ENCODE assay signal across 8 cellular contexts in genomic region chrX:47854474-47854873, GRCh38. TPM values are rescaled to one million over a fixed set of nuclear protein-coding genes. Genes with fewer than 3 reads are reported as not detected.
A peak's percentile ranks its signal among the peaks of the same experiment; 100 is the strongest.
DNase-seq lines count a peak whose midpoint lies in the region; ATAC-seq and TF ChIP-seq lines count a peak whose summit lies in the region.

No MANE protein-coding gene starts in this region.

- H3K79me2 ChIP-seq in H9 (ENCODE audit: insufficient read depth, low read length), result no peaks in the 10 kb centered on the region

- H3T11ph ChIP-seq in H9 (ENCODE audit: low read length), result no peak overlapping the region

- H2BK5ac ChIP-seq in H9 (ENCODE audit: insufficient read length, low read length), result no peak overlapping the region
- no peak overlapping the region for H2BK5ac ChIP-seq in neuronal stem cell (ENCODE audit: low read length)

- H2AFZ ChIP-seq in H9 (ENCODE audit: low read length), result no peak overlapping the region
- no peak overlapping the region for H2AFZ ChIP-seq in neuronal stem cell (ENCODE audit: low read length)

- H4K20me1 ChIP-seq in H9 (ENCODE audit: control insufficient read depth, insufficient read depth, insufficient read length), result no peaks in the 10 kb centered on the region

- H3K18ac ChIP-seq in H9 (ENCODE audit: insufficient read length, low read depth, low read length), result no peak overlapping the region
- no peak overlapping the region for H3K18ac ChIP-seq in neuronal stem cell (ENCODE audit: low read length)

- no peak overlapping the region for H3K9ac ChIP-seq in H9 (ENCODE audit: extremely low read depth, insufficient read length, low read length)
- no peak overlapping the region for H3K9ac ChIP-seq in neuronal stem cell (ENCODE audit: low read depth, low read length, poor library complexity)

- no peak overlapping the region for H3K56ac ChIP-seq in H9 (ENCODE audit: insufficient read length, low read depth, low read length)

- H3K36me3 ChIP-seq in cardiac muscle cell, result peaks cover 4% of the 10 kb centered on the region
- H3K36me3 ChIP-seq in neuronal stem cell (replicated peaks in 1 of 2; ENCODE audit: control insufficient read depth in 2 of 2, insufficient read depth in 2 of 2, low read length in 2 of 2), result peaks cover 0 to 14% of the 10 kb centered on the region in 2 donors

- H4K8ac ChIP-seq in H9 (replicated peaks; ENCODE audit: insufficient read length, low read depth, low read length) (no peak overlapping the region), neuronal stem cell (ENCODE audit: low read depth, low read length) (no peak overlapping the region)

- no peaks in the 10 kb centered on the region for H3K79me1 ChIP-seq in H9 (ENCODE audit: insufficient read depth, low read depth, low read length, poor library complexity, severe bottlenecking)
- no peaks in the 10 kb centered on the region for H3K79me1 ChIP-seq in neuronal stem cell (ENCODE audit: low read depth, low read length)

- peaks cover 62 to 66% of the 10 kb centered on the region in 2 experiments for H3K9me3 Mint-ChIP-seq in H9

- H3K4ac ChIP-seq in H9 (ENCODE audit: low read depth, low read length), result no peak overlapping the region
- H3K4ac ChIP-seq in neuronal stem cell (ENCODE audit: low read length), result no peak overlapping the region

- POLR2A ChIA-PET in AG04450 (lab: Yijun Ruan, JAX), result no interaction called here

- H3K4me2 ChIP-seq in H9 (ENCODE audit: insufficient read depth, insufficient read length, low read length) (no peak overlapping the region), neuronal stem cell (ENCODE audit: insufficient read depth, low read length, poor library complexity, severe bottlenecking) (no peak overlapping the region)

- H3K14ac ChIP-seq in H9 (ENCODE audit: insufficient read depth, low read length) (no peak overlapping the region), neuronal stem cell (ENCODE audit: low read length) (no peak overlapping the region)

- H3K23ac ChIP-seq in H9 (ENCODE audit: insufficient read length, low read depth, low read length) (no peak overlapping the region), neuronal stem cell (ENCODE audit: low read depth, low read length, poor library complexity) (no peak overlapping the region)

- H2BK120ac ChIP-seq in H9 (ENCODE audit: low read depth, low read length, poor library complexity, severe bottlenecking), result no peak overlapping the region
- H2BK120ac ChIP-seq in neuronal stem cell (ENCODE audit: low read depth, low read length), result no peak overlapping the region

- no CpG with 5 or more reads among the region's 10 CpGs for WGBS in H9 (ENCODE audit: extremely low coverage, insufficient read length, low lambda C conversion rate)
- WGBS in neuronal stem cell (ENCODE audit: extremely low coverage in 2 of 2, insufficient read length in 2 of 2, insufficient replicate concordance in 1 of 2), 2 donors, result no CpG with 5 or more reads among the region's 10 CpGs

- H2AK5ac ChIP-seq in H9 (ENCODE audit: insufficient read length, low read length), result no peak overlapping the region
- no peak overlapping the region for H2AK5ac ChIP-seq in neuronal stem cell (ENCODE audit: low read depth, low read length)

- no peak overlapping the region for H3K27ac Mint-ChIP-seq in H9

- H3K23me2 ChIP-seq in H9 (ENCODE audit: insufficient read length, low read depth, low read length, poor library complexity, severe bottlenecking), result no peaks in the 10 kb centered on the region

- H3K27ac ChIP-seq in AG04450 (ENCODE audit: low read depth, low read length), result no peak overlapping the region
- H3K27ac ChIP-seq in H9 (ENCODE audit: insufficient read length, low read depth, low read length), result no peak overlapping the region
- H3K27ac ChIP-seq in cardiac muscle cell, result no peak overlapping the region
- no peak overlapping the region for H3K27ac ChIP-seq in neuronal stem cell (replicated peaks; ENCODE audit: low read length)

- ATAC-seq in activated CD4-positive, CD25-positive, alpha-beta regulatory T cell treated with anti-CD3 and anti-CD28 coated beads, Interleukin-2, amount 50 U/mL, for 24 hours, result no peak

- H3K36me3 Mint-ChIP-seq in H9 (ENCODE audit: insufficient read depth in 1 of 3, low read depth in 3 of 3), result peaks cover 4 to 18% (median 9%) of the 10 kb centered on the region in 3 experiments; a peak in 6 of 7 replicates

- H3K27me3 Mint-ChIP-seq in H9 (ENCODE audit: low read depth), result no peaks in the 10 kb centered on the region

- TF ChIP-seq CTCF in AG04450 (IDR thresholded peaks at IDR 0.05; ENCODE audit: low read depth, low read length) (peak; percentile 49), H9 (conservative IDR thresholded peaks at IDR 0.05) (peak; percentile 62), cardiac muscle cell (IDR thresholded peaks at IDR 0.05; ENCODE audit: low read depth, low read length) (peak; percentile 47)

- no peaks in the 10 kb centered on the region for H3K4me1 ChIP-seq in H9 (ENCODE audit: insufficient read depth, low read length)
- no peaks in the 10 kb centered on the region for H3K4me1 ChIP-seq in cardiac muscle cell (ENCODE audit: low read depth)
- H3K4me1 ChIP-seq in neuronal stem cell (ENCODE audit: control insufficient read depth in 2 of 2, insufficient read depth in 1 of 2, low read depth in 1 of 2, low read length in 2 of 2), result no peaks in the 10 kb centered on the region

- H3K4me3 Mint-ChIP-seq in H9, result no peak overlapping the region

- no peaks in the 10 kb centered on the region for H3K4me1 Mint-ChIP-seq in H9

- H3K9me3 ChIP-seq in AG04450 (ENCODE audit: control insufficient read depth, insufficient read depth, low read length), result no peaks in the 10 kb centered on the region
- peaks cover 10% of the 10 kb centered on the region for H3K9me3 ChIP-seq in H9 (ENCODE audit: control insufficient read depth, low read depth, low read length)
- no peaks in the 10 kb centered on the region for H3K9me3 ChIP-seq in cardiac muscle cell (ENCODE audit: low read depth)
- no peaks in the 10 kb centered on the region for H3K9me3 ChIP-seq in neuronal stem cell (replicated peaks in 1 of 2; ENCODE audit: control insufficient read depth in 2 of 2, insufficient read depth in 1 of 2, low read depth in 1 of 2, low read length in 2 of 2)

- H2BK12ac ChIP-seq in H9 (ENCODE audit: insufficient read length, low read depth, low read length) (no peak overlapping the region), neuronal stem cell (ENCODE audit: low read length) (no peak overlapping the region)

- H4K91ac ChIP-seq in H9 (ENCODE audit: insufficient read length, low read depth, low read length) (no peak overlapping the region), neuronal stem cell (ENCODE audit: low read depth, low read length, poor library complexity) (no peak overlapping the region)

- CTCF ChIA-PET in AG04450 (lab: Charles Lee), result interaction anchor here (0.6 to 2.8 kb wide), 6 partner anchors 9 to 640 kb away, joined by 3 to 26 read pairs (median 4); no protein-coding TSS in a partner anchor

- H3K27me3 ChIP-seq in AG04450 (ENCODE audit: control insufficient read depth, insufficient read depth, low read length) (no peaks in the 10 kb centered on the region), H9 (ENCODE audit: insufficient read depth, low read length) (no peaks in the 10 kb centered on the region), cardiac muscle cell (no peaks in the 10 kb centered on the region), neuronal stem cell (ENCODE audit: control insufficient read depth in 3 of 3, insufficient read depth in 3 of 3, low read depth in 1 of 3, low read length in 3 of 3) (no peaks in the 10 kb centered on the region)

- H2BK15ac ChIP-seq in H9 (ENCODE audit: low read depth, low read length) (no peak overlapping the region), neuronal stem cell (ENCODE audit: low read length) (no peak overlapping the region)

- no peak for DNase-seq in AG04450 (ENCODE audit: low read depth, low spot score)
- peak; percentile 34 for DNase-seq in H9
- peak; percentile 18 to 26 for DNase-seq in activated CD4-positive, alpha-beta T cell treated with anti-CD3 and anti-CD28 coated beads, Interleukin-2, amount 50 U/mL, for 4 hours
- peak; percentile 32 to 50 for DNase-seq in cardiac muscle cell (ENCODE audit: low read depth in 1 of 2, low spot score in 1 of 2)
- DNase-seq in stimulated activated CD4-positive, alpha-beta T cell treated with anti-CD3 and anti-CD28 coated beads, Interleukin-2, amount 100 ng/mL, for 4 hours (ENCODE audit: low read depth), result peak; percentile 7
- DNase-seq in neuronal stem cell (ENCODE audit: low spot score), result no peak
- no peak for DNase-seq in NOMO-1 (lab: John Stamatoyannopoulos, UW; ENCODE audit: unreplicated experiment in 2 of 2)

- H4K5ac ChIP-seq in H9 (ENCODE audit: insufficient read length, low read depth, low read length), result no peak overlapping the region

- no peak overlapping the region for H3K4me3 ChIP-seq in AG04450 (ENCODE audit: low read depth, low read length)
- no peak overlapping the region for H3K4me3 ChIP-seq in cardiac muscle cell
- H3K4me3 ChIP-seq in neuronal stem cell (ENCODE audit: low read length in 2 of 2), result no peak overlapping the region

- H2BK20ac ChIP-seq in H9 (ENCODE audit: low read depth, low read length, poor library complexity, severe bottlenecking), result no peak overlapping the region

RNA-seq across cellular contexts. Expression of gene ZNF81, which starts 17.8 kb away (rescaled TPM):
- 4.6 and 4.7 TPM in 2 replicates for polyA plus RNA-seq in AG04450 (2011; rRNA removed)
- polyA minus RNA-seq in AG04450 (2011; rRNA and poly(A)+ RNA removed), result 14.5 and 26.0 TPM in 2 replicates
- 8.9 and 11.0 TPM in 2 replicates for total RNA-seq in H9 (2021)
- 4.3 and 12.7 TPM in 2 replicates for total RNA-seq in cardiac muscle cell
- polyA plus RNA-seq in cardiac muscle cell, result 6.9 and 7.3 TPM in 2 replicates
- polyA plus RNA-seq in neuronal stem cell (2013, experiment 1 of 2), result 3.8 TPM
- polyA plus RNA-seq in neuronal stem cell (2013, experiment 2 of 2), result 4.3 TPM

Comparison
In these comparisons a context has a peak if more than half of its experiments do, and no peak if none do; other contexts are left out.
1. DNase-seq: peak in H9 (single experiment), activated CD4-positive, alpha-beta T cell treated with anti-CD3 and anti-CD28 coated beads, Interleukin-2, amount 50 U/mL, for 4 hours (2 of 2), cardiac muscle cell (2 of 2) and stimulated activated CD4-positive, alpha-beta T cell treated with anti-CD3 and anti-CD28 coated beads, Interleukin-2, amount 100 ng/mL, for 4 hours (single experiment); none in AG04450 (single experiment), neuronal stem cell (single experiment) and NOMO-1 (0 of 2).
2. Peak in every context shown above with its lines, with median percentiles within 50 percentile points of each other: CTCF ChIP-seq.